ENCODE assay signal across 15 cellular contexts in the genomic region with DNA sequence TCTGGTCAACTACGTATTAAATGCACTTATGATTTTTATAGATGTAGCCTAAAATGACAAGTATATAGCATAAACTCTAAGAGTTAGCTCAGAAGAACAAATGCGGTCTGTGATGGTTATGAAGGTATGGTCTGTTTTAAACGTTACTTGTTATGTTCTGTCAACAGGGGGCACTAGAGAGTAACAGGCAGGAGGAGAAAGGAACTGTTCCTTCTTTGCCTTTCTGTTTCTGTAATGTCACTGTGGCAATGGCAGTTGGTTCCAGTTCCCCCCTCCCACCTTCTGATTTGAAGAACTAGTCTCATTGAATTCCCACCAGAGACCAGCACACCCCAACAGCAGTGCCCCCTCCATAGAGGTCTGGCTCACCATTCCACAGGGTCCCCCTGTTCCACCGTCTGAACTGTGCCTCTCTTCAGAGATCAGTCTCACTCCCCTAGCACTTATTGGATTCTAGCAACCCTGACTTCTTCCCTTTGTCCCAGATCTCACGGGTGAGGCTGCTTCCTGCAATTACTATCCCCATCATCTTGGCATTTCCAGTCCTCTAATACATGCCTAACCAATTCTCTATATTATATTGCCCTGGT. TPM values are rescaled to one million over a fixed set of nuclear protein-coding genes. Genes with fewer than 3 reads are reported as not detected.
DNase-seq lines count a peak whose midpoint lies in the region; ATAC-seq and TF ChIP-seq lines count a peak whose summit lies in the region.
"Had no signal": no experiment of that assay in that cellular context is flagged by ENCODE, and none has a peak within 500 bp of the region (broad histone marks: within the 10 kb centered on the region; RNA-seq: fewer than 3 reads in every experiment).

No MANE protein-coding gene starts in this region.

- ATAC-seq in GM19467 (IDR thresholded peaks at IDR 0.05; ENCODE audit: unreplicated experiment) = no peak
- ATAC-seq: T-helper 17 cell had no signal

- intact Hi-C loops in OCI-LY7 (cut with micrococcal nuclease; ENCODE audit: unreplicated experiment) = no loop called here

- in situ Hi-C loops in GM23248 (cut with MboI) = no loop called here

- no peaks in the 10 kb centered on the region for H3K9me3 ChIP-seq in GM23248 (ENCODE audit: low read depth)
- no peaks in the 10 kb centered on the region for H3K9me3 ChIP-seq in OCI-LY7 (ENCODE audit: low read length)

- H3K27ac ChIP-seq in GM23248 = no peak overlapping the region
- no peak overlapping the region for H3K27ac ChIP-seq in OCI-LY7 (ENCODE audit: low read depth, low read length, poor library complexity, severe bottlenecking)
- H3K27ac ChIP-seq: sigmoid colon had no signal

- WGBS in GM23248 (ENCODE audit: low coverage in 1 of 2, low lambda C conversion rate in 2 of 2, missing lambda C conversion rate in 2 of 2), 2 experiments = 55 to 57% methylated on average over 5 of the region's 5 CpGs

- H3K4me1 ChIP-seq in GM23248 (ENCODE audit: insufficient read depth) (no peaks in the 10 kb centered on the region), OCI-LY7 (ENCODE audit: insufficient read depth, low read length, poor library complexity, severe bottlenecking) (no peaks in the 10 kb centered on the region)
- H3K4me1 ChIP-seq: sigmoid colon had no signal

- H3K79me2 ChIP-seq in GM23248 (ENCODE audit: insufficient read depth) = no peaks in the 10 kb centered on the region
- H3K79me2 ChIP-seq in OCI-LY7 (ENCODE audit: insufficient read depth, low read depth, low read length) = no peaks in the 10 kb centered on the region

- TF ChIP-seq CTCF in OCI-LY7 (conservative IDR thresholded peaks at IDR 0.05; ENCODE audit: low read length) (peak; percentile 63), epithelial cell of esophagus (IDR thresholded peaks at IDR 0.05; ENCODE audit: insufficient read depth, low read depth, low read length, missing control alignments) (peak; percentile 26), GM10266 (IDR thresholded peaks at IDR 0.05; ENCODE audit: control insufficient read depth, insufficient read depth, low read depth, missing control alignments) (no peak)

- no peaks in the 10 kb centered on the region for H4K20me1 ChIP-seq in GM23248 (ENCODE audit: insufficient read depth)
- no peaks in the 10 kb centered on the region for H4K20me1 ChIP-seq in OCI-LY7 (ENCODE audit: insufficient read depth, low read length)

- CTCF ChIA-PET in OCI-LY7 (lab: Charles Lee; ENCODE audit: unreplicated experiment) = no interaction called here

- no peaks in the 10 kb centered on the region for H3F3A ChIP-seq in GM23248 (ENCODE audit: insufficient read depth)

- H2AFZ ChIP-seq in GM23248 = no peak overlapping the region
- no peak overlapping the region for H2AFZ ChIP-seq in OCI-LY7 (ENCODE audit: low read length)

- no peak overlapping the region for H3K9ac ChIP-seq in GM23248

- H3K36me3 ChIP-seq in GM23248 (ENCODE audit: low read depth) (no peaks in the 10 kb centered on the region), OCI-LY7 (ENCODE audit: insufficient read depth, low read length) (no peaks in the 10 kb centered on the region)
- H3K36me3 ChIP-seq: sigmoid colon had no signal

- no peaks in the 10 kb centered on the region for H3K27me3 ChIP-seq in GM23248 (replicated peaks; ENCODE audit: insufficient read depth)
- H3K27me3 ChIP-seq: sigmoid colon had no signal

- POLR2A ChIA-PET in OCI-LY7 (lab: Charles Lee) = interaction anchor here (0.7 kb wide), 2 partner anchors 16 to 636 kb away, joined by 3 read pairs; no protein-coding TSS in a partner anchor

- H3K9me2 ChIP-seq in GM23248 (ENCODE audit: insufficient read depth) (no peaks in the 10 kb centered on the region), OCI-LY7 (ENCODE audit: insufficient read depth, low read length) (no peaks in the 10 kb centered on the region)

- BruUV-seq in OCI-LY7 (replicated peaks; lab: Mats Ljungman, UMichigan) = no TSS peak

- H3K4me3 ChIP-seq in GM23248 = no peak overlapping the region
- H3K4me3 ChIP-seq in OCI-LY7 (ENCODE audit: low read depth, low read length, poor library complexity, severe bottlenecking) = no peak overlapping the region
- no peak overlapping the region for H3K4me3 ChIP-seq in epithelial cell of esophagus (ENCODE audit: low read length)
- H3K4me3 ChIP-seq: sigmoid colon had no signal

- DNase-seq in AML-193 (lab: John Stamatoyannopoulos, UW) = peak; percentile 4 to 5
- peak; percentile 2 for DNase-seq in GM23248
- peak; percentile 8 for DNase-seq in OCI-LY7 (ENCODE audit: low spot score)
- DNase-seq in epithelial cell of esophagus (ENCODE audit: low read depth) = peak; percentile 30
- no peak for DNase-seq in GM10266 (ENCODE audit: extremely low spot score)
- DNase-seq in DMS79 treated with DMSO at 0.1 percent for 48 hours (lab: John Stamatoyannopoulos, UW) = no peak
- no peak for DNase-seq in amniotic stem cell (lab: John Stamatoyannopoulos, UW)
- DNase-seq: activated T-cell treated with anti-CD3 and anti-CD28 coated beads, Interleukin-2, amount 50 U/mL, for 24 hours; CD4-positive, alpha-beta T cell; NCI-H2107; sigmoid colon; T-helper 17 cell had no signal

- no peak overlapping the region for H3K4me2 ChIP-seq in GM23248 (ENCODE audit: unreplicated experiment)
- H3K4me2 ChIP-seq in OCI-LY7 (ENCODE audit: low read length) = no peak overlapping the region

RNA-seq across cellular contexts. Expression of gene KRTAP24-1, which starts 14.0 kb away (rescaled TPM):
- not detected in 2 replicates for total RNA-seq in GM23248 (2014; rRNA removed; shearing (Covaris generic))
- polyA plus RNA-seq in GM23248 (2016; fragmentation: Nextera tagmentation; extraction: Ambion mirVana) = not detected in 2 replicates
- not detected in 2 replicates for total RNA-seq in OCI-LY7 (2014; rRNA removed; shearing (Covaris generic))
- not detected in 2 replicates for total RNA-seq in OCI-LY7 (2022)
- total RNA-seq: CD4-positive, alpha-beta T cell; frontal cortex; mesothelial cell of epicardium; sigmoid colon; T-helper 17 cell had no signal
- polyA plus RNA-seq: sigmoid colon had no signal

RNA-seq across cellular contexts. Expression of gene KRTAP25-1, which starts 20.6 kb away (rescaled TPM):
- not detected in 2 replicates for total RNA-seq in GM23248 (2014; rRNA removed; shearing (Covaris generic))
- not detected in 2 replicates for polyA plus RNA-seq in GM23248 (2016; fragmentation: Nextera tagmentation; extraction: Ambion mirVana)
- not detected in 2 replicates for total RNA-seq in OCI-LY7 (2014; rRNA removed; shearing (Covaris generic))
- not detected in 2 replicates for total RNA-seq in OCI-LY7 (2022)
- total RNA-seq: CD4-positive, alpha-beta T cell; frontal cortex; mesothelial cell of epicardium; sigmoid colon; T-helper 17 cell had no signal
- polyA plus RNA-seq: sigmoid colon had no signal

RNA-seq across cellular contexts. Expression of gene KRTAP26-1, which starts 51.4 kb away (rescaled TPM):
- total RNA-seq in GM23248 (2014; rRNA removed; shearing (Covaris generic)) = not detected in 2 replicates
- not detected in 2 replicates for polyA plus RNA-seq in GM23248 (2016; fragmentation: Nextera tagmentation; extraction: Ambion mirVana)
- total RNA-seq in OCI-LY7 (2014; rRNA removed; shearing (Covaris generic)) = not detected in 2 replicates
- total RNA-seq in OCI-LY7 (2022) = not detected in 2 replicates
- total RNA-seq: CD4-positive, alpha-beta T cell; frontal cortex; mesothelial cell of epicardium; sigmoid colon; T-helper 17 cell had no signal
- polyA plus RNA-seq: sigmoid colon had no signal

RNA-seq across cellular contexts. Expression of gene CLDN8, which starts 52.8 kb away (rescaled TPM):
- total RNA-seq in GM23248 (2014; rRNA removed; shearing (Covaris generic)) = not detected in 2 replicates
- not detected in 2 replicates for polyA plus RNA-seq in GM23248 (2016; fragmentation: Nextera tagmentation; extraction: Ambion mirVana)
- not detected in 2 replicates for total RNA-seq in OCI-LY7 (2014; rRNA removed; shearing (Covaris generic))
- not detected in 2 replicates for total RNA-seq in OCI-LY7 (2022)
- total RNA-seq: CD4-positive, alpha-beta T cell; frontal cortex; T-helper 17 cell had no signal

Comparison
In these comparisons a context has a peak if more than half of its experiments do, and no peak if none do; other contexts are left out.
1. DNase-seq: peak in AML-193 (2 of 2), GM23248 (single experiment), OCI-LY7 (single experiment) and epithelial cell of esophagus (single experiment); none in GM10266 (single experiment), DMS79 treated with DMSO at 0.1 percent for 48 hours (single experiment) and amniotic stem cell (single experiment).